ENCODE assay signal across 8 cellular contexts in genomic region chr1:205748398-205749093, GRCh38. TPM values are rescaled to one million over a fixed set of nuclear protein-coding genes. Genes with fewer than 3 reads are reported as not detected.
DNase-seq lines count a peak whose midpoint lies in the region; ATAC-seq and TF ChIP-seq lines count a peak whose summit lies in the region.

No MANE protein-coding gene starts in this region.

- peak; percentile 0 for ATAC-seq in GM18909 (IDR thresholded peaks at IDR 0.05; ENCODE audit: poor library complexity, unreplicated experiment)
- no peak for ATAC-seq in GM21381 (IDR thresholded peaks at IDR 0.05; ENCODE audit: unreplicated experiment)
- no peak for ATAC-seq in HG02885 (IDR thresholded peaks at IDR 0.05; ENCODE audit: poor library complexity, unreplicated experiment)

- no peak for DNase-seq in BJ (ENCODE audit: low read depth)
- DNase-seq in NOMO-1 treated with DMSO at 0.1 percent for 48 hours (lab: John Stamatoyannopoulos, UW; ENCODE audit: unreplicated experiment) = peak; percentile 45
- peak; percentile 94 for DNase-seq in amniotic epithelial cell (ENCODE audit: low read depth)
- no peak for DNase-seq in iPS DF 6.9 (ENCODE audit: low read depth, low spot score)

- H3K36me3 ChIP-seq in BJ (ENCODE audit: control insufficient read depth, insufficient read depth, low read length) = no peaks in the 10 kb centered on the region
- H3K36me3 ChIP-seq in iPS DF 6.9 (ENCODE audit: control insufficient read depth, insufficient read depth, low read length) = no peaks in the 10 kb centered on the region; the same call in 1 of the 2 replicates
- no peaks in the 10 kb centered on the region for H3K36me3 ChIP-seq in skeletal muscle tissue (ENCODE audit: control insufficient read depth in 3 of 3, insufficient read depth in 3 of 3, low read length in 3 of 3)

- POLR2A ChIA-PET in BJ (lab: Charles Lee) = interaction anchor here (1.3 kb wide), 1 partner anchor 10 kb away, joined by 4 read pairs; no protein-coding TSS in a partner anchor

- H3K9ac ChIP-seq in skeletal muscle tissue (ENCODE audit: low read depth in 1 of 3, low read length in 3 of 3) = peak overlapping the region; percentile 81 to 97 (median 84)

- H3K27ac ChIP-seq in iPS DF 6.9 (ENCODE audit: low read length) (no peak overlapping the region), skeletal muscle tissue (ENCODE audit: low read depth, low read length) (peak overlapping the region; percentile 96)

- H3K4me1 ChIP-seq in iPS DF 6.9 (ENCODE audit: control insufficient read depth, insufficient read depth, low read length) (no peaks in the 10 kb centered on the region; the same call in 1 of the 2 replicates), skeletal muscle tissue (ENCODE audit: control insufficient read depth in 3 of 3, insufficient read depth in 3 of 3, low read length in 3 of 3) (peaks cover 18 to 26% (median 20%) of the 10 kb centered on the region in 3 donors)

- CTCF ChIA-PET in BJ (lab: Yijun Ruan, JAX) = interaction anchor here (0.6 to 1.7 kb wide), 6 partner anchors 17 to 394 kb away, joined by 3 to 4 read pairs (median 3); no protein-coding TSS in a partner anchor

- no peaks in the 10 kb centered on the region for H3K27me3 ChIP-seq in BJ (ENCODE audit: control insufficient read depth, insufficient read depth, low read length)
- H3K27me3 ChIP-seq in iPS DF 6.9 (ENCODE audit: control insufficient read depth, insufficient read depth, low read length) = no peaks in the 10 kb centered on the region; the same call in 1 of the 2 replicates
- no peaks in the 10 kb centered on the region for H3K27me3 ChIP-seq in skeletal muscle tissue (ENCODE audit: control insufficient read depth in 3 of 3, insufficient read depth in 3 of 3, low read length in 3 of 3)

- TF ChIP-seq CTCF in BJ (IDR thresholded peaks at IDR 0.05; ENCODE audit: insufficient read depth, low read depth, low read length) = no peak

- H3K9me3 ChIP-seq in iPS DF 6.9 (ENCODE audit: control insufficient read depth, insufficient read depth, low read length) (no peaks in the 10 kb centered on the region), skeletal muscle tissue (ENCODE audit: control insufficient read depth in 3 of 3, low read length in 3 of 3) (no peaks in the 10 kb centered on the region)

- H3K4me3 ChIP-seq in BJ (ENCODE audit: low read depth, low read length) (peak overlapping the region; percentile 84), iPS DF 6.9 (ENCODE audit: low read length) (peak overlapping the region; percentile 97), skeletal muscle tissue (ENCODE audit: low read length in 3 of 3) (peak overlapping the region; percentile 83 to 93 (median 85))

- WGBS in iPS DF 6.9 (ENCODE audit: insufficient coverage, insufficient read length) = no CpG with 5 or more reads among the region's 13 CpGs

RNA-seq across cellular contexts. Expression of gene NUCKS1, which starts 1.4 kb away (rescaled TPM):
- polyA plus RNA-seq in BJ (2011; rRNA removed) = 33.3 and 78.8 TPM in 2 replicates
- 85.7 and 89.0 TPM in 2 replicates for polyA minus RNA-seq in BJ (2011; rRNA and poly(A)+ RNA removed)
- 152 TPM for total RNA-seq in skeletal muscle tissue

RNA-seq across cellular contexts. Expression of gene RAB29, which starts 26.7 kb away (rescaled TPM):
- polyA plus RNA-seq in BJ (2011; rRNA removed) = 12.1 and 13.4 TPM in 2 replicates
- polyA minus RNA-seq in BJ (2011; rRNA and poly(A)+ RNA removed) = 6.1 and 6.4 TPM in 2 replicates
- 4.7 TPM for total RNA-seq in skeletal muscle tissue

Comparison
In these comparisons a context has a peak if more than half of its experiments do, and no peak if none do; other contexts are left out.
1. DNase-seq: peak in NOMO-1 treated with DMSO at 0.1 percent for 48 hours (single experiment) and amniotic epithelial cell (single experiment); none in BJ (single experiment) and iPS DF 6.9 (single experiment).
2. Peak in every context shown above with its lines, with median percentiles within 50 percentile points of each other: H3K4me3 ChIP-seq.